1 cellular context compared by ENCODE assay signal in the genomic region with DNA sequence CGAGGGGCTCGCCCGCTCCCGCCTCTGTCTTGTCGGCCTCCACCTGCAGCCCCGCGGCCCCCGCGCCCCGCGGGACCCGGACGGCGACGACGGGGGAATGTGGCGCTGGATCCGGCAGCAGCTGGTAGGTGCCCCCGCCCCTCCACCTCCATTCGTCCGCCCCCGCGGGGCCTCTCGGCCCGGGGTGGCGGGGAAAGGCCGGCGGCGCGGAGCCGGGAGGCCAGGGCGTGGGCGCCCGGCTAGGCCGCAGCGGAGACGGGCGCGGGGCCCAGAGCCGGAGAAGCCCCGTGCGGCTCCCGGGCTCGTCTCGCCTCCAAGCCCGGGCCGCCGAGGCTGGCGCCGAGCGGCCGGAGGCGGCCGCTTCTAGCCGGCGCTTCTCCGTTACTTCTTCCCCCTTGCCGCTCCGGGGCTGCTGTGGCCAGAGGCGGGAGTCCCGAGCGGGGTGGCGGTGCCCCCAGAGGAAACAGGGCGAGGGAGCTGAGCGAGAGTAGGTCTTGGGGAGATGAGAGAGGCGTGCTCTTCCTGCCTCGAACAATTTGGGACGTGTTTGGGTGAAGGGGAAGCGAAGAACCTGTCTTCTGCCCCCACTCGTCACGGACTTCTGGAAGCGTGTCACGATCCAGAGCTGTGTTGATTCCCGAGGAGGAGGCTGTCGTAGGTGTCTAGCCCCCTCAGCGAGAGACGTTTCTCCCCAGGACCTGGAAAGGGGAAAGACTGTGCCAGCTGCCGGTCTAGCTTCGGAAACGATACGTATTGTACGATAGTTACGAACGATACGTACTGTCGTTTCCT.
TF ChIP-seq lines count a peak whose summit lies in the region.

No MANE protein-coding gene starts in this region.

TF ChIP-seq in HepG2, 621 proteins besides CTCF, POLR2A, EP300 and RAD21 (continued from another document and continues in another):
- TF ChIP-seq ZNF3 (CRISPR knock-in tag; IDR thresholded peaks at IDR 0.05) (no peak), ZNF777 (CRISPR knock-in tag; IDR thresholded peaks at IDR 0.05) (peak; percentile 86), ZNF235 (CRISPR knock-in tag; IDR thresholded peaks at IDR 0.05; ENCODE audit: borderline replicate concordance) (0 out of 2 replicates have a peak, but pooled peaks have one; percentile 53), SATB2 (CRISPR knock-in tag; IDR thresholded peaks at IDR 0.05) (no peak), ZNF337 (CRISPR knock-in tag; IDR thresholded peaks at IDR 0.05; ENCODE audit: borderline replicate concordance, low read depth) (no peak), YEATS2 (CRISPR knock-in tag; IDR thresholded peaks at IDR 0.05; ENCODE audit: borderline replicate concordance) (0 out of 2 replicates have a peak, but pooled peaks have one; percentile 7), MXI1 (IDR thresholded peaks at IDR 0.05; ENCODE audit: borderline replicate concordance, low read depth, low read length) (0 out of 3 replicates have a peak, but pooled peaks have one; percentile 8), HNRNPLL (IDR thresholded peaks at IDR 0.05; ENCODE audit: low read depth, low read length, poor library complexity, severe bottlenecking) (peak; percentile 80), SAP130 (CRISPR knock-in tag; IDR thresholded peaks at IDR 0.05; ENCODE audit: low read depth) (peak; percentile 40; the same call in 1 of the 2 replicates), RBFOX2 (IDR thresholded peaks at IDR 0.05; ENCODE audit: low read depth, low read length) (peak; percentile 21), ETV6 (CRISPR knock-in tag; conservative IDR thresholded peaks at IDR 0.05) (no peak), ZNF350 (CRISPR knock-in tag; IDR thresholded peaks at IDR 0.05; ENCODE audit: borderline replicate concordance, low read depth) (peak; percentile 5; the same call in 1 of the 2 replicates), KAT7 (CRISPR knock-in tag; IDR thresholded peaks at IDR 0.05; ENCODE audit: borderline replicate concordance) (peak; percentile 29; the same call in 1 of the 2 replicates), ZFX (CRISPR knock-in tag; IDR thresholded peaks at IDR 0.05; ENCODE audit: low read depth) (peak; percentile 59), ZSCAN21 (CRISPR knock-in tag; IDR thresholded peaks at IDR 0.05; ENCODE audit: borderline replicate concordance) (no peak), ZNF335 (CRISPR knock-in tag; IDR thresholded peaks at IDR 0.05) (no peak), NONO (IDR thresholded peaks at IDR 0.05) (no peak), NONO (CRISPR knock-in tag; conservative IDR thresholded peaks at IDR 0.05) (0 out of 2 replicates have a peak, but pooled peaks have one; percentile 44), NR2C2 (CRISPR knock-in tag; IDR thresholded peaks at IDR 0.05; ENCODE audit: borderline replicate concordance) (no peak), POGZ (CRISPR knock-in tag; IDR thresholded peaks at IDR 0.05) (0 out of 2 replicates have a peak, but pooled peaks have one; percentile 27), MTA1 (CRISPR knock-in tag; IDR thresholded peaks at IDR 0.05; ENCODE audit: borderline replicate concordance) (0 out of 2 replicates have a peak, but pooled peaks have one; percentile 6), GABPB1 (CRISPR knock-in tag; IDR thresholded peaks at IDR 0.05) (peak; percentile 8; the same call in 1 of the 2 replicates), RBM22 (optimal IDR thresholded peaks at IDR 0.05; ENCODE audit: low read length) (no peak), SALL2 (CRISPR knock-in tag; IDR thresholded peaks at IDR 0.05) (peak; percentile 61), HNRNPL (IDR thresholded peaks at IDR 0.05; ENCODE audit: low read depth, low read length) (no peak), EED (CRISPR knock-in tag; IDR thresholded peaks at IDR 0.05) (0 out of 2 replicates have a peak, but pooled peaks have one; percentile 9), JUNB (CRISPR knock-in tag; IDR thresholded peaks at IDR 0.05; ENCODE audit: borderline replicate concordance) (no peak), PHF8 (CRISPR knock-in tag; IDR thresholded peaks at IDR 0.05) (peak; percentile 72), MYC (CRISPR knock-in tag; IDR thresholded peaks at IDR 0.05; ENCODE audit: borderline replicate concordance) (peak; percentile 40; the same call in 1 of the 2 replicates), IRX3 (CRISPR knock-in tag; IDR thresholded peaks at IDR 0.05; ENCODE audit: borderline replicate concordance, low read depth) (peak; percentile 64), YY1 (IDR thresholded peaks at IDR 0.05; ENCODE audit: insufficient read depth, insufficient replicate concordance, low read depth, low read length) (peak; percentile 42), MAZ (IDR thresholded peaks at IDR 0.05; ENCODE audit: borderline replicate concordance, low read depth, low read length) (peak; percentile 8; the same call in 1 of the 2 replicates), MAZ (CRISPR knock-in tag; IDR thresholded peaks at IDR 0.05; ENCODE audit: low read depth) (peak; percentile 63; the same call in 1 of the 2 replicates), ZNF274 (CRISPR knock-in tag; IDR thresholded peaks at IDR 0.05) (no peak), FOXC1 (CRISPR knock-in tag; IDR thresholded peaks at IDR 0.05; ENCODE audit: borderline replicate concordance) (0 out of 2 replicates have a peak, but pooled peaks have one; percentile 56)
- TF ChIP-seq, protein P1, sequence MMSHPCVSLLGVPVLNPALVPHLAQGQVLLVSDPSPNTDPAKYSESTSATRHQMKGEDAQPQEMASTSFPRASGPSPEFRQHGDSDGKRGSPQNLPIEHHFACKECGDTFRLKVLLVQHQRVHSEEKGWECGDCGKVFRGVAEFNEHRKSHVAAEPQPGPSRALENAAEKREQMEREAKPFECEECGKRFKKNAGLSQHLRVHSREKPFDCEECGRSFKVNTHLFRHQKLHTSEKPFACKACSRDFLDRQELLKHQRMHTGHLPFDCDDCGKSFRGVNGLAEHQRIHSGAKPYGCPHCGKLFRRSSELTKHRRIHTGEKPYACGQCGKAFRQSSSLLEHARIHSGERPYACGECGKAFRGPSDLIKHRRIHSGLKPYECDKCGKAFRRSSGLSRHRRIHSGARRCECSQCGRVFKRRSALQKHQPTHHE (CRISPR knock-in tag; IDR thresholded peaks at IDR 0.05; ENCODE audit: borderline replicate concordance), result 0 out of 2 replicates have a peak, but pooled peaks have one; percentile 5
- TF ChIP-seq, protein P2, sequence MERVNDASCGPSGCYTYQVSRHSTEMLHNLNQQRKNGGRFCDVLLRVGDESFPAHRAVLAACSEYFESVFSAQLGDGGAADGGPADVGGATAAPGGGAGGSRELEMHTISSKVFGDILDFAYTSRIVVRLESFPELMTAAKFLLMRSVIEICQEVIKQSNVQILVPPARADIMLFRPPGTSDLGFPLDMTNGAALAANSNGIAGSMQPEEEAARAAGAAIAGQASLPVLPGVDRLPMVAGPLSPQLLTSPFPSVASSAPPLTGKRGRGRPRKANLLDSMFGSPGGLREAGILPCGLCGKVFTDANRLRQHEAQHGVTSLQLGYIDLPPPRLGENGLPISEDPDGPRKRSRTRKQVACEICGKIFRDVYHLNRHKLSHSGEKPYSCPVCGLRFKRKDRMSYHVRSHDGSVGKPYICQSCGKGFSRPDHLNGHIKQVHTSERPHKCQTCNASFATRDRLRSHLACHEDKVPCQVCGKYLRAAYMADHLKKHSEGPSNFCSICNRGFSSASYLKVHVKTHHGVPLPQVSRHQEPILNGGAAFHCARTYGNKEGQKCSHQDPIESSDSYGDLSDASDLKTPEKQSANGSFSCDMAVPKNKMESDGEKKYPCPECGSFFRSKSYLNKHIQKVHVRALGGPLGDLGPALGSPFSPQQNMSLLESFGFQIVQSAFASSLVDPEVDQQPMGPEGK (CRISPR knock-in tag; IDR thresholded peaks at IDR 0.05), result peak; percentile 11; the same call in 1 of the 2 replicates
- TF ChIP-seq, protein P3, sequence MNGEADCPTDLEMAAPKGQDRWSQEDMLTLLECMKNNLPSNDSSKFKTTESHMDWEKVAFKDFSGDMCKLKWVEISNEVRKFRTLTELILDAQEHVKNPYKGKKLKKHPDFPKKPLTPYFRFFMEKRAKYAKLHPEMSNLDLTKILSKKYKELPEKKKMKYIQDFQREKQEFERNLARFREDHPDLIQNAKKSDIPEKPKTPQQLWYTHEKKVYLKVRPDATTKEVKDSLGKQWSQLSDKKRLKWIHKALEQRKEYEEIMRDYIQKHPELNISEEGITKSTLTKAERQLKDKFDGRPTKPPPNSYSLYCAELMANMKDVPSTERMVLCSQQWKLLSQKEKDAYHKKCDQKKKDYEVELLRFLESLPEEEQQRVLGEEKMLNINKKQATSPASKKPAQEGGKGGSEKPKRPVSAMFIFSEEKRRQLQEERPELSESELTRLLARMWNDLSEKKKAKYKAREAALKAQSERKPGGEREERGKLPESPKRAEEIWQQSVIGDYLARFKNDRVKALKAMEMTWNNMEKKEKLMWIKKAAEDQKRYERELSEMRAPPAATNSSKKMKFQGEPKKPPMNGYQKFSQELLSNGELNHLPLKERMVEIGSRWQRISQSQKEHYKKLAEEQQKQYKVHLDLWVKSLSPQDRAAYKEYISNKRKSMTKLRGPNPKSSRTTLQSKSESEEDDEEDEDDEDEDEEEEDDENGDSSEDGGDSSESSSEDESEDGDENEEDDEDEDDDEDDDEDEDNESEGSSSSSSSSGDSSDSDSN (CRISPR knock-in tag; IDR thresholded peaks at IDR 0.05), result peak; percentile 90
- TF ChIP-seq, protein P4, sequence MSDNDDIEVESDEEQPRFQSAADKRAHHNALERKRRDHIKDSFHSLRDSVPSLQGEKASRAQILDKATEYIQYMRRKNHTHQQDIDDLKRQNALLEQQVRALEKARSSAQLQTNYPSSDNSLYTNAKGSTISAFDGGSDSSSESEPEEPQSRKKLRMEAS (IDR thresholded peaks at IDR 0.05), result peak; percentile 36
- TF ChIP-seq, protein P5, sequence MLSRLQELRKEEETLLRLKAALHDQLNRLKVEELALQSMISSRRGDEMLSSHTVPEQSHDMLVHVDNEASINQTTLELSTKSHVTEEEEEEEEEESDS (CRISPR knock-in tag; IDR thresholded peaks at IDR 0.05; ENCODE audit: borderline replicate concordance), result 0 out of 2 replicates have a peak, but pooled peaks have one; percentile 38
- TF ChIP-seq, protein P6, sequence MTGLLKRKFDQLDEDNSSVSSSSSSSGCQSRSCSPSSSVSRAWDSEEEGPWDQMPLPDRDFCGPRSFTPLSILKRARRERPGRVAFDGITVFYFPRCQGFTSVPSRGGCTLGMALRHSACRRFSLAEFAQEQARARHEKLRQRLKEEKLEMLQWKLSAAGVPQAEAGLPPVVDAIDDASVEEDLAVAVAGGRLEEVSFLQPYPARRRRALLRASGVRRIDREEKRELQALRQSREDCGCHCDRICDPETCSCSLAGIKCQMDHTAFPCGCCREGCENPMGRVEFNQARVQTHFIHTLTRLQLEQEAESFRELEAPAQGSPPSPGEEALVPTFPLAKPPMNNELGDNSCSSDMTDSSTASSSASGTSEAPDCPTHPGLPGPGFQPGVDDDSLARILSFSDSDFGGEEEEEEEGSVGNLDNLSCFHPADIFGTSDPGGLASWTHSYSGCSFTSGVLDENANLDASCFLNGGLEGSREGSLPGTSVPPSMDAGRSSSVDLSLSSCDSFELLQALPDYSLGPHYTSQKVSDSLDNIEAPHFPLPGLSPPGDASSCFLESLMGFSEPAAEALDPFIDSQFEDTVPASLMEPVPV (CRISPR knock-in tag; IDR thresholded peaks at IDR 0.05), result 0 out of 2 replicates have a peak, but pooled peaks have one; percentile 25
- TF ChIP-seq, protein P7, sequence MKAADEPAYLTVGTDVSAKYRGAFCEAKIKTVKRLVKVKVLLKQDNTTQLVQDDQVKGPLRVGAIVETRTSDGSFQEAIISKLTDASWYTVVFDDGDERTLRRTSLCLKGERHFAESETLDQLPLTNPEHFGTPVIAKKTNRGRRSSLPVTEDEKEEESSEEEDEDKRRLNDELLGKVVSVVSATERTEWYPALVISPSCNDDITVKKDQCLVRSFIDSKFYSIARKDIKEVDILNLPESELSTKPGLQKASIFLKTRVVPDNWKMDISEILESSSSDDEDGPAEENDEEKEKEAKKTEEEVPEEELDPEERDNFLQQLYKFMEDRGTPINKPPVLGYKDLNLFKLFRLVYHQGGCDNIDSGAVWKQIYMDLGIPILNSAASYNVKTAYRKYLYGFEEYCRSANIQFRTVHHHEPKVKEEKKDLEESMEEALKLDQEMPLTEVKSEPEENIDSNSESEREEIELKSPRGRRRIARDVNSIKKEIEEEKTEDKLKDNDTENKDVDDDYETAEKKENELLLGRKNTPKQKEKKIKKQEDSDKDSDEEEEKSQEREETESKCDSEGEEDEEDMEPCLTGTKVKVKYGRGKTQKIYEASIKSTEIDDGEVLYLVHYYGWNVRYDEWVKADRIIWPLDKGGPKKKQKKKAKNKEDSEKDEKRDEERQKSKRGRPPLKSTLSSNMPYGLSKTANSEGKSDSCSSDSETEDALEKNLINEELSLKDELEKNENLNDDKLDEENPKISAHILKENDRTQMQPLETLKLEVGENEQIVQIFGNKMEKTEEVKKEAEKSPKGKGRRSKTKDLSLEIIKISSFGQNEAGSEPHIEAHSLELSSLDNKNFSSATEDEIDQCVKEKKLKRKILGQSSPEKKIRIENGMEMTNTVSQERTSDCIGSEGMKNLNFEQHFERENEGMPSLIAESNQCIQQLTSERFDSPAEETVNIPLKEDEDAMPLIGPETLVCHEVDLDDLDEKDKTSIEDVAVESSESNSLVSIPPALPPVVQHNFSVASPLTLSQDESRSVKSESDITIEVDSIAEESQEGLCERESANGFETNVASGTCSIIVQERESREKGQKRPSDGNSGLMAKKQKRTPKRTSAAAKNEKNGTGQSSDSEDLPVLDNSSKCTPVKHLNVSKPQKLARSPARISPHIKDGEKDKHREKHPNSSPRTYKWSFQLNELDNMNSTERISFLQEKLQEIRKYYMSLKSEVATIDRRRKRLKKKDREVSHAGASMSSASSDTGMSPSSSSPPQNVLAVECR (CRISPR knock-in tag; IDR thresholded peaks at IDR 0.05; ENCODE audit: borderline replicate concordance), result peak; percentile 68; the same call in 1 of the 2 replicates
- TF ChIP-seq, protein P8, sequence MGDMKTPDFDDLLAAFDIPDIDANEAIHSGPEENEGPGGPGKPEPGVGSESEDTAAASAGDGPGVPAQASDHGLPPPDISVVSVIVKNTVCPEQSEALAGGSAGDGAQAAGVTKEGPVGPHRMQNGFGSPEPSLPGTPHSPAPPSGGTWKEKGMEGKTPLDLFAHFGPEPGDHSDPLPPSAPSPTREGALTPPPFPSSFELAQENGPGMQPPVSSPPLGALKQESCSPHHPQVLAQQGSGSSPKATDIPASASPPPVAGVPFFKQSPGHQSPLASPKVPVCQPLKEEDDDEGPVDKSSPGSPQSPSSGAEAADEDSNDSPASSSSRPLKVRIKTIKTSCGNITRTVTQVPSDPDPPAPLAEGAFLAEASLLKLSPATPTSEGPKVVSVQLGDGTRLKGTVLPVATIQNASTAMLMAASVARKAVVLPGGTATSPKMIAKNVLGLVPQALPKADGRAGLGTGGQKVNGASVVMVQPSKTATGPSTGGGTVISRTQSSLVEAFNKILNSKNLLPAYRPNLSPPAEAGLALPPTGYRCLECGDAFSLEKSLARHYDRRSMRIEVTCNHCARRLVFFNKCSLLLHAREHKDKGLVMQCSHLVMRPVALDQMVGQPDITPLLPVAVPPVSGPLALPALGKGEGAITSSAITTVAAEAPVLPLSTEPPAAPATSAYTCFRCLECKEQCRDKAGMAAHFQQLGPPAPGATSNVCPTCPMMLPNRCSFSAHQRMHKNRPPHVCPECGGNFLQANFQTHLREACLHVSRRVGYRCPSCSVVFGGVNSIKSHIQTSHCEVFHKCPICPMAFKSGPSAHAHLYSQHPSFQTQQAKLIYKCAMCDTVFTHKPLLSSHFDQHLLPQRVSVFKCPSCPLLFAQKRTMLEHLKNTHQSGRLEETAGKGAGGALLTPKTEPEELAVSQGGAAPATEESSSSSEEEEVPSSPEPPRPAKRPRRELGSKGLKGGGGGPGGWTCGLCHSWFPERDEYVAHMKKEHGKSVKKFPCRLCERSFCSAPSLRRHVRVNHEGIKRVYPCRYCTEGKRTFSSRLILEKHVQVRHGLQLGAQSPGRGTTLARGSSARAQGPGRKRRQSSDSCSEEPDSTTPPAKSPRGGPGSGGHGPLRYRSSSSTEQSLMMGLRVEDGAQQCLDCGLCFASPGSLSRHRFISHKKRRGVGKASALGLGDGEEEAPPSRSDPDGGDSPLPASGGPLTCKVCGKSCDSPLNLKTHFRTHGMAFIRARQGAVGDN (CRISPR knock-in tag; IDR thresholded peaks at IDR 0.05), result peak; percentile 61
